8 cellular contexts compared by ENCODE assay signal in the genomic region with DNA sequence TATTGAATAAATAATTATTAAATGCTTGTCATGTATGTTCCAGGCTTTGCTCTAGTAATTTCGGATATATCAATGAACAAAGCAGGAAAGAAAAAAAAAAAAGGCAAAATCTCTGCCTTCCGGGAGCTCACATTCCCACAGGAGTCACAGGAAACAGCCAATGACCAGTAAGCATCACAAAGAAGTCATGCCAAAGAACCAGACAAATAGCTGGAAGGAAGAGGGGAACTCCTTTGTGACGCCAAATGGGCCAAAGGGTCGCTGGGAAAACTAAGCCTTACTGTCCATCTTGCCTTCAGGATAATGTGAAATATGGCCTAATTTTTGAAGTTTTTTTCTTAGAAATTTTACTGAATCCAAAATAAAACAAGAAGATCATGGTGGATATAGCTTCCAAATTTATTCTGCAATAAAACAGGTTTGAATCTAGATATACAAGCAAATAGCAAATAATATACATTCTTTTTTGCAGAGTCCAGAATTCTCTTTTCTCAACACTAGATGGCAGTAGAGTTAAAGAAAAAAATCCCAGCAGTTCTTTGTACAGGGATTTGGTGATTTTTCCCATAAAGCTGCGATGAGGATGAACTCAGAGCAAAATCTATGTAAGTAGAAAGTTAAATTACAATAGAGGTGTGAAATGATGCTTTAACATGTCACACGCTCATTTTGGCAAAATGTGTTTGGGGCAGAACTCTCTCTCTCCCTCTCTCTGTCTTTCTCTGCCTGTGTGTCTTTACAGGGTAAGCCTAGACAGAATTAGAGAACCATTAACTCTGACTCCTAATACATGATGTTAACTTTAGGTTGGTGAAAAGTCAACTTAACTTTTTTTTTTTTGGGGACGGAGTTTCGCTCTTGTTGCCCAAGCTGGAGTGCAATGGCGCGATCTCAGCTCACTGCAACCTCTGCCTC.
DNase-seq lines count a peak whose midpoint lies in the region; ATAC-seq and TF ChIP-seq lines count a peak whose summit lies in the region.

No MANE protein-coding gene starts in this region.

- H3K27me3 Mint-ChIP-seq in MCF 10A (ENCODE audit: insufficient read depth, unreplicated experiment): no peaks in the 10 kb centered on the region
- H3K27me3 Mint-ChIP-seq in activated T-helper 2 cell treated with anti-CD3 and anti-CD28 coated beads, Interferon-gamma antibody, Interleukin-2, Interleukin-4, amounts not matched to agents 10 μg/mL and 5 μg/mL and 100 μg/mL, durations not matched to agents 14 hours and 24 hours and 36 hours (ENCODE audit: low read depth): peaks cover 12% of the 10 kb centered on the region

- H4K20me1 ChIP-seq in MM.1S (ENCODE audit: insufficient read depth, low read length): no peaks in the 10 kb centered on the region

- H3K4me1 ChIP-seq in MM.1S (ENCODE audit: low read length): no peaks in the 10 kb centered on the region
- no peaks in the 10 kb centered on the region for H3K4me1 ChIP-seq in liver (ENCODE audit: control insufficient read depth in 4 of 4, insufficient read depth in 4 of 4, low read length in 3 of 4)

- no peaks in the 10 kb centered on the region for H3K9me3 Mint-ChIP-seq in MCF 10A (ENCODE audit: unreplicated experiment)
- no peaks in the 10 kb centered on the region for H3K9me3 Mint-ChIP-seq in activated T-helper 2 cell treated with anti-CD3 and anti-CD28 coated beads, Interferon-gamma antibody, Interleukin-2, Interleukin-4, amounts not matched to agents 10 μg/mL and 5 μg/mL and 100 μg/mL, durations not matched to agents 14 hours and 24 hours and 36 hours

- H3K9ac ChIP-seq in MM.1S (ENCODE audit: low read length) (no peak overlapping the region), liver (ENCODE audit: low read depth in 1 of 2, low read length in 2 of 2) (no peak overlapping the region)

- H3K36me3 ChIP-seq in MM.1S (replicated peaks; ENCODE audit: insufficient read depth, low read length) (no peaks in the 10 kb centered on the region), liver (ENCODE audit: control insufficient read depth in 4 of 4, insufficient read depth in 3 of 4, low read depth in 1 of 4, low read length in 3 of 4) (no peaks in the 10 kb centered on the region)

- no peaks in the 10 kb centered on the region for H3F3A ChIP-seq in MM.1S (ENCODE audit: insufficient read depth, low read length)

- H3K27me3 ChIP-seq in MM.1S (replicated peaks; ENCODE audit: insufficient read depth, low read length) (no peaks in the 10 kb centered on the region), liver (ENCODE audit: control insufficient read depth in 4 of 4, insufficient read depth in 4 of 4, low read length in 3 of 4) (no peaks in the 10 kb centered on the region)

- H3K79me2 ChIP-seq in MM.1S (ENCODE audit: low read length): no peaks in the 10 kb centered on the region

- ATAC-seq in GM21529 (IDR thresholded peaks at IDR 0.05; ENCODE audit: unreplicated experiment): no peak

- no peak overlapping the region for H3K4me3 ChIP-seq in MM.1S (ENCODE audit: low read length)
- H3K4me3 ChIP-seq in liver (ENCODE audit: low read depth in 1 of 3, low read length in 3 of 3): no peak overlapping the region

- no peaks in the 10 kb centered on the region for H3K36me3 Mint-ChIP-seq in MCF 10A (ENCODE audit: insufficient read depth, unreplicated experiment)
- no peaks in the 10 kb centered on the region for H3K36me3 Mint-ChIP-seq in activated T-helper 2 cell treated with anti-CD3 and anti-CD28 coated beads, Interferon-gamma antibody, Interleukin-2, Interleukin-4, amounts not matched to agents 10 μg/mL and 5 μg/mL and 100 μg/mL, durations not matched to agents 14 hours and 24 hours and 36 hours (ENCODE audit: low read depth)

- 54% methylated on average over 10 of the region's 10 CpGs for WGBS in liver

- DNase-seq in NCI-H146 treated with DMSO at 0.1 percent for 48 hours (lab: John Stamatoyannopoulos, UW; ENCODE audit: unreplicated experiment) (peak; percentile 2), NCI-H146 (lab: John Stamatoyannopoulos, UW) (no peak), MM.1S (peak; percentile 10), MCF 10A (ENCODE audit: unreplicated experiment) (peak; percentile 45), KG1 (lab: John Stamatoyannopoulos, UW) (no peak)
- DNase-seq in activated T-helper 2 cell treated with anti-CD3 and anti-CD28 coated beads, Interferon-gamma antibody, Interleukin-2, Interleukin-4, amounts not matched to agents 10 μg/mL and 5 μg/mL and 100 μg/mL, durations not matched to agents 14 hours and 24 hours and 36 hours (ENCODE audit: low spot score): no peak

- no TSS peak for BruUV-seq in MCF 10A (replicated peaks; lab: Mats Ljungman, UMichigan)

- no peak overlapping the region for H3K27ac Mint-ChIP-seq in MCF 10A (ENCODE audit: low read depth, unreplicated experiment)
- no peak overlapping the region for H3K27ac Mint-ChIP-seq in activated T-helper 2 cell treated with anti-CD3 and anti-CD28 coated beads, Interferon-gamma antibody, Interleukin-2, Interleukin-4, amounts not matched to agents 10 μg/mL and 5 μg/mL and 100 μg/mL, durations not matched to agents 14 hours and 24 hours and 36 hours

- intact Hi-C loops in MCF 10A (cut with micrococcal nuclease): loop anchor here (1.0 kb wide), 3 partner anchors 73 to 910 kb away; partner anchors contain the start of gene GAS1
- intact Hi-C loops in activated T-helper 2 cell treated with anti-CD3 and anti-CD28 coated beads, Interferon-gamma antibody, Interleukin-2, Interleukin-4, amounts not matched to agents 10 μg/mL and 5 μg/mL and 100 μg/mL, durations not matched to agents 14 hours and 24 hours and 36 hours (cut with micrococcal nuclease): no loop called here

- no peak overlapping the region for H3K4me2 ChIP-seq in MM.1S (ENCODE audit: low read depth, low read length)

- no peak overlapping the region for H3K4me3 Mint-ChIP-seq in MCF 10A (ENCODE audit: unreplicated experiment)
- no peak overlapping the region for H3K4me3 Mint-ChIP-seq in activated T-helper 2 cell treated with anti-CD3 and anti-CD28 coated beads, Interferon-gamma antibody, Interleukin-2, Interleukin-4, amounts not matched to agents 10 μg/mL and 5 μg/mL and 100 μg/mL, durations not matched to agents 14 hours and 24 hours and 36 hours (ENCODE audit: low read depth)

- peak; percentile 86 for TF ChIP-seq RAD21 in liver (IDR thresholded peaks at IDR 0.05)

- H2AFZ ChIP-seq in MM.1S (ENCODE audit: low read length): no peak overlapping the region

- TF ChIP-seq CTCF in MM.1S (IDR thresholded peaks at IDR 0.05; ENCODE audit: low read length) (peak; percentile 71), MCF 10A (IDR thresholded peaks at IDR 0.05; ENCODE audit: unreplicated experiment) (peak; percentile 44), liver (IDR thresholded peaks at IDR 0.05; ENCODE audit: low read depth, low read length, missing input control) (peak; percentile 63)

- POLR2A ChIA-PET in MCF 10A (lab: Yijun Ruan, JAX): interaction anchor here (0.7 to 1.7 kb wide), 11 partner anchors 8 to 911 kb away, joined by 3 to 7 read pairs (median 3); partner anchors contain the start of gene TUT7

- CTCF ChIA-PET in MCF 10A (lab: Yijun Ruan, JAX): interaction anchor here (0.6 to 4.9 kb wide), 35 partner anchors 8 to 1273 kb away, joined by 3 to 40 read pairs (median 4); no protein-coding TSS in a partner anchor

- no peaks in the 10 kb centered on the region for H3K9me2 ChIP-seq in MM.1S (replicated peaks; ENCODE audit: insufficient read depth, low read length)

- no peaks in the 10 kb centered on the region for H3K9me3 ChIP-seq in MM.1S (replicated peaks; ENCODE audit: insufficient read depth, low read length)
- H3K9me3 ChIP-seq in liver (ENCODE audit: control insufficient read depth in 4 of 4, low read length in 3 of 4): no peaks in the 10 kb centered on the region

- H3K4me1 Mint-ChIP-seq in MCF 10A (ENCODE audit: insufficient read depth, unreplicated experiment): no peaks in the 10 kb centered on the region
- no peaks in the 10 kb centered on the region for H3K4me1 Mint-ChIP-seq in activated T-helper 2 cell treated with anti-CD3 and anti-CD28 coated beads, Interferon-gamma antibody, Interleukin-2, Interleukin-4, amounts not matched to agents 10 μg/mL and 5 μg/mL and 100 μg/mL, durations not matched to agents 14 hours and 24 hours and 36 hours (ENCODE audit: low read depth)

- H3K27ac ChIP-seq in MM.1S (ENCODE audit: low read length) (no peak overlapping the region), liver (ENCODE audit: low read depth in 1 of 2, low read length in 2 of 2) (no peak overlapping the region)

TF ChIP-seq in liver, 16 proteins besides CTCF, POLR2A, EP300 and RAD21:
- TF ChIP-seq JUND (IDR thresholded peaks at IDR 0.05): peak in 1 of 2 donors; percentile 35
- TF ChIP-seq YY1 (IDR thresholded peaks at IDR 0.05): no peak
- TF ChIP-seq NR2F2 (IDR thresholded peaks at IDR 0.05): peak; percentile 48

Comparison
In these comparisons a context has a peak if more than half of its experiments do, and no peak if none do; other contexts are left out.
1. DNase-seq: peak in NCI-H146 treated with DMSO at 0.1 percent for 48 hours (single experiment), MM.1S (single experiment) and MCF 10A (single experiment); none in NCI-H146 (single experiment), KG1 (single experiment) and activated T-helper 2 cell treated with anti-CD3 and anti-CD28 coated beads, Interferon-gamma antibody, Interleukin-2, Interleukin-4, amounts not matched to agents 10 μg/mL and 5 μg/mL and 100 μg/mL, durations not matched to agents 14 hours and 24 hours and 36 hours (single experiment).
2. Peak in every context shown above with its lines, with median percentiles within 50 percentile points of each other: CTCF ChIP-seq.